Comparison of ENCODE assay signal across 1 cellular context in genomic region chr2:215552144-215552580, GRCh38.
A peak's percentile ranks its signal among the peaks of the same experiment; 100 is the strongest.
TF ChIP-seq lines count a peak whose summit lies in the region.

No MANE protein-coding gene starts in this region.

TF ChIP-seq in HepG2, 621 proteins besides CTCF, POLR2A, EP300 and RAD21 (continued from another document and continues in another):
- TF ChIP-seq ZNF18 (CRISPR knock-in tag; IDR thresholded peaks at IDR 0.05; ENCODE audit: insufficient replicate concordance) (no peak), PHF20 (CRISPR knock-in tag; IDR thresholded peaks at IDR 0.05) (no peak), MLX (CRISPR knock-in tag; IDR thresholded peaks at IDR 0.05) (no peak), SNAPC4 (CRISPR knock-in tag; IDR thresholded peaks at IDR 0.05) (no peak), HOXD1 (CRISPR knock-in tag; IDR thresholded peaks at IDR 0.05) (no peak), ZMYM2 (CRISPR knock-in tag; IDR thresholded peaks at IDR 0.05) (peak; percentile 81), ZKSCAN1 (IDR thresholded peaks at IDR 0.05; ENCODE audit: low read length) (no peak), SCMH1 (CRISPR knock-in tag; IDR thresholded peaks at IDR 0.05; ENCODE audit: borderline replicate concordance) (no peak), HOXA7 (CRISPR knock-in tag; IDR thresholded peaks at IDR 0.05) (no peak), ZFP1 (CRISPR knock-in tag; IDR thresholded peaks at IDR 0.05) (no peak), PBX3 (CRISPR knock-in tag; IDR thresholded peaks at IDR 0.05; ENCODE audit: borderline replicate concordance) (no peak), IRF9 (CRISPR knock-in tag; IDR thresholded peaks at IDR 0.05; ENCODE audit: borderline replicate concordance) (no peak), PCBP1 (IDR thresholded peaks at IDR 0.05; ENCODE audit: borderline replicate concordance, low read depth, low read length) (no peak), PRMT3 (CRISPR knock-in tag; IDR thresholded peaks at IDR 0.05; ENCODE audit: borderline replicate concordance, low read depth) (no peak), SMAD9 (CRISPR knock-in tag; IDR thresholded peaks at IDR 0.05) (no peak), ZNF225 (CRISPR knock-in tag; IDR thresholded peaks at IDR 0.05) (no peak), MXI1 (IDR thresholded peaks at IDR 0.05; ENCODE audit: borderline replicate concordance, low read depth, low read length) (no peak), TAF1 (CRISPR knock-in tag; IDR thresholded peaks at IDR 0.05) (no peak), PPARG (CRISPR knock-in tag; conservative IDR thresholded peaks at IDR 0.05) (0 out of 2 replicates have a peak, but pooled peaks have one; percentile 47), ZNF572 (CRISPR knock-in tag; IDR thresholded peaks at IDR 0.05) (no peak), TARDBP (CRISPR knock-in tag; IDR thresholded peaks at IDR 0.05) (peak; percentile 19; the same call in 1 of the 2 replicates), ZMAT5 (CRISPR knock-in tag; IDR thresholded peaks at IDR 0.05; ENCODE audit: borderline replicate concordance, low read depth) (no peak), SMARCC2 (IDR thresholded peaks at IDR 0.05) (no peak), ZFP36L2 (CRISPR knock-in tag; IDR thresholded peaks at IDR 0.05) (no peak), ZNF296 (CRISPR knock-in tag; conservative IDR thresholded peaks at IDR 0.05) (no peak), ZNF816 (CRISPR knock-in tag; IDR thresholded peaks at IDR 0.05; ENCODE audit: borderline replicate concordance) (no peak), STAG1 (CRISPR knock-in tag; IDR thresholded peaks at IDR 0.05) (peak; percentile 16; the same call in 1 of the 2 replicates), SMYD3 (CRISPR knock-in tag; IDR thresholded peaks at IDR 0.05) (no peak), FOXO4 (CRISPR knock-in tag; conservative IDR thresholded peaks at IDR 0.05) (no peak), TAF15 (IDR thresholded peaks at IDR 0.05; ENCODE audit: low read depth, low read length, poor library complexity, severe bottlenecking) (no peak), TRIM24 (CRISPR knock-in tag; IDR thresholded peaks at IDR 0.05) (0 out of 2 replicates have a peak, but pooled peaks have one; percentile 68), CEBPB (IDR thresholded peaks at IDR 0.05; ENCODE audit: borderline replicate concordance, low read depth, low read length) (no peak), MAZ (IDR thresholded peaks at IDR 0.05; ENCODE audit: borderline replicate concordance, low read depth, low read length) (no peak), MAZ (CRISPR knock-in tag; IDR thresholded peaks at IDR 0.05; ENCODE audit: low read depth) (no peak), SRSF4 (IDR thresholded peaks at IDR 0.05; ENCODE audit: low read depth, low read length, poor library complexity, severe bottlenecking) (no peak), TCF7L2 (IDR thresholded peaks at IDR 0.05; ENCODE audit: low read depth, low read length) (no peak; the same call in 1 of the 2 replicates), THRA (CRISPR knock-in tag; IDR thresholded peaks at IDR 0.05; ENCODE audit: borderline replicate concordance) (no peak; the same call in 1 of the 2 replicates), SOX5 (CRISPR knock-in tag; IDR thresholded peaks at IDR 0.05; ENCODE audit: borderline replicate concordance) (peak; percentile 96), ZBTB37 (CRISPR knock-in tag; IDR thresholded peaks at IDR 0.05) (no peak), IKZF1 (IDR thresholded peaks at IDR 0.05) (no peak), SMC3 (IDR thresholded peaks at IDR 0.05; ENCODE audit: low read length) (no peak), CBX1 (IDR thresholded peaks at IDR 0.05; ENCODE audit: low read depth) (no peak), ATRX (CRISPR knock-in tag; IDR thresholded peaks at IDR 0.05; ENCODE audit: borderline replicate concordance) (no peak), ZNF768 (CRISPR knock-in tag; IDR thresholded peaks at IDR 0.05) (no peak)
